1 cellular context compared by ENCODE assay signal in the genomic region with DNA sequence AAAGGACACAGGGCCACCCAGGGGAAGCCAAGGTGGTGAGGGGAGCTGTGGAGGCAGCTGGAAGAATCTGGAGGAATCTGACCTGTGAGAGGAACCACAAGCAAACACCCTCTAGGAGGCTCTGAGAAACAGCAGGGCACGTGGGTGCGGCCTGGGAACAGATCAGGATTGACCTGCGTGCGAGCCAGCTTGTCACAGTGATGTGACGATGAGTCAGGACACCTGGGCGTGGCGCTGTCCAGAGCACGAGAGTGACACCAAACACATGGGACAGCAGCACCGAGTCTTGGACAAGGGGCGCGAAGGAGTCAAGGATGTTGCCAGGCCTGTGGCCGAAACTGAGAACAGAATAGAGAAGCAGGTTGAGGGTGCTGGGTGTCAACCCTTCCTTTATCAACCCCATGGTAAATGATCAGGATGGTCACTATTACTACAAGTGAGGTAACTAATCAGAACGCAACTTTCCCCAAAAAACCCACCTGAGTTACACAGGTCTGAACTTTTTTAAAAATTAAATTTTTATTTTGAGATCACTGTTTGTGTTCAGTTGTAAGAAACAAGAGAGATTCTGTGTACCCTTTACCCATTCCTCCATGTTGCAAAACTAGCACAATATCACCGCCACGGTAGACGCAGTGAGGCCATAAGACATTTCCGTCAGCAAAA.
TF ChIP-seq lines count a peak whose summit lies in the region.

No MANE protein-coding gene starts in this region.

TF ChIP-seq in HepG2, 621 proteins besides CTCF, POLR2A, EP300 and RAD21 (continued from another document and continues in another):
- TF ChIP-seq, protein P1, sequence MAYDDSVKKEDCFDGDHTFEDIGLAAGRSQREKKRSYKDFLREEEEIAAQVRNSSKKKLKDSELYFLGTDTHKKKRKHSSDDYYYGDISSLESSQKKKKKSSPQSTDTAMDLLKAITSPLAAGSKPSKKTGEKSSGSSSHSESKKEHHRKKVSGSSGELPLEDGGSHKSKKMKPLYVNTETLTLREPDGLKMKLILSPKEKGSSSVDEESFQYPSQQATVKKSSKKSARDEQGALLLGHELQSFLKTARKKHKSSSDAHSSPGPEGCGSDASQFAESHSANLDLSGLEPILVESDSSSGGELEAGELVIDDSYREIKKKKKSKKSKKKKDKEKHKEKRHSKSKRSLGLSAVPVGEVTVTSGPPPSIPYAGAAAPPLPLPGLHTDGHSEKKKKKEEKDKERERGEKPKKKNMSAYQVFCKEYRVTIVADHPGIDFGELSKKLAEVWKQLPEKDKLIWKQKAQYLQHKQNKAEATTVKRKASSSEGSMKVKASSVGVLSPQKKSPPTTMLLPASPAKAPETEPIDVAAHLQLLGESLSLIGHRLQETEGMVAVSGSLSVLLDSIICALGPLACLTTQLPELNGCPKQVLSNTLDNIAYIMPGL (CRISPR knock-in tag; IDR thresholded peaks at IDR 0.05; ENCODE audit: borderline replicate concordance in 1 of 2, low read depth in 1 of 2), result no peak; a peak in 1 of 4 replicates
- TF ChIP-seq GLI4 (CRISPR knock-in tag; IDR thresholded peaks at IDR 0.05; ENCODE audit: borderline replicate concordance) (no peak), ZNF33B (CRISPR knock-in tag; IDR thresholded peaks at IDR 0.05) (0 out of 2 replicates have a peak, but pooled peaks have one; percentile 70), ZFP36 (IDR thresholded peaks at IDR 0.05; ENCODE audit: borderline replicate concordance, low read depth, low read length, partially characterized antibody) (no peak), CHCHD3 (CRISPR knock-in tag; IDR thresholded peaks at IDR 0.05) (no peak), ZNF572 (CRISPR knock-in tag; IDR thresholded peaks at IDR 0.05) (no peak), ZSCAN30 (CRISPR knock-in tag; IDR thresholded peaks at IDR 0.05) (no peak), CC2D1A (CRISPR knock-in tag; IDR thresholded peaks at IDR 0.05) (no peak), MIER3 (CRISPR knock-in tag; IDR thresholded peaks at IDR 0.05; ENCODE audit: borderline replicate concordance) (0 out of 2 replicates have a peak, but pooled peaks have one; percentile 43), ZNF292 (CRISPR knock-in tag; IDR thresholded peaks at IDR 0.05; ENCODE audit: borderline replicate concordance, low read depth) (0 out of 2 replicates have a peak, but pooled peaks have one; percentile 49), ZNF75D (CRISPR knock-in tag; IDR thresholded peaks at IDR 0.05; ENCODE audit: borderline replicate concordance) (no peak), ZNF788 (CRISPR knock-in tag; IDR thresholded peaks at IDR 0.05; ENCODE audit: borderline replicate concordance) (no peak), CBFB (CRISPR knock-in tag; IDR thresholded peaks at IDR 0.05) (no peak), ZNF570 (CRISPR knock-in tag; IDR thresholded peaks at IDR 0.05; ENCODE audit: borderline replicate concordance) (no peak), SP2 (CRISPR knock-in tag; IDR thresholded peaks at IDR 0.05) (no peak), ZNF563 (CRISPR knock-in tag; IDR thresholded peaks at IDR 0.05) (no peak), ZNF382 (CRISPR knock-in tag; IDR thresholded peaks at IDR 0.05; ENCODE audit: borderline replicate concordance) (no peak), CBX5 (CRISPR knock-in tag; IDR thresholded peaks at IDR 0.05; ENCODE audit: borderline replicate concordance) (peak; percentile 79; the same call in 1 of the 2 replicates), MZF1 (CRISPR knock-in tag; IDR thresholded peaks at IDR 0.05; ENCODE audit: borderline replicate concordance) (no peak), ARHGAP35 (CRISPR knock-in tag; IDR thresholded peaks at IDR 0.05; ENCODE audit: borderline replicate concordance) (no peak), ATF1 (CRISPR knock-in tag; IDR thresholded peaks at IDR 0.05) (no peak), KLF16 (CRISPR knock-in tag; IDR thresholded peaks at IDR 0.05) (no peak), GATAD1 (CRISPR knock-in tag; IDR thresholded peaks at IDR 0.05) (no peak)
- TF ChIP-seq, protein P2, sequence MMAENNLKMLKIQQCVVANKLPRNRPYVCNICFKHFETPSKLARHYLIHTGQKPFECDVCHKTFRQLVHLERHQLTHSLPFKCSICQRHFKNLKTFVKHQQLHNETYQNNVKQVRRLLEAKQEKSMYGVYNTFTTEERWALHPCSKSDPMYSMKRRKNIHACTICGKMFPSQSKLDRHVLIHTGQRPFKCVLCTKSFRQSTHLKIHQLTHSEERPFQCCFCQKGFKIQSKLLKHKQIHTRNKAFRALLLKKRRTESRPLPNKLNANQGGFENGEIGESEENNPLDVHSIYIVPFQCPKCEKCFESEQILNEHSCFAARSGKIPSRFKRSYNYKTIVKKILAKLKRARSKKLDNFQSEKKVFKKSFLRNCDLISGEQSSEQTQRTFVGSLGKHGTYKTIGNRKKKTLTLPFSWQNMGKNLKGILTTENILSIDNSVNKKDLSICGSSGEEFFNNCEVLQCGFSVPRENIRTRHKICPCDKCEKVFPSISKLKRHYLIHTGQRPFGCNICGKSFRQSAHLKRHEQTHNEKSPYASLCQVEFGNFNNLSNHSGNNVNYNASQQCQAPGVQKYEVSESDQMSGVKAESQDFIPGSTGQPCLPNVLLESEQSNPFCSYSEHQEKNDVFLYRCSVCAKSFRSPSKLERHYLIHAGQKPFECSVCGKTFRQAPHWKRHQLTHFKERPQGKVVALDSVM (CRISPR knock-in tag; IDR thresholded peaks at IDR 0.05), result no peak
- TF ChIP-seq, protein P3, sequence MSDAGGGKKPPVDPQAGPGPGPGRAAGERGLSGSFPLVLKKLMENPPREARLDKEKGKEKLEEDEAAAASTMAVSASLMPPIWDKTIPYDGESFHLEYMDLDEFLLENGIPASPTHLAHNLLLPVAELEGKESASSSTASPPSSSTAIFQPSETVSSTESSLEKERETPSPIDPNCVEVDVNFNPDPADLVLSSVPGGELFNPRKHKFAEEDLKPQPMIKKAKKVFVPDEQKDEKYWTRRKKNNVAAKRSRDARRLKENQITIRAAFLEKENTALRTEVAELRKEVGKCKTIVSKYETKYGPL (CRISPR knock-in tag; IDR thresholded peaks at IDR 0.05), result no peak
- TF ChIP-seq, protein P4, sequence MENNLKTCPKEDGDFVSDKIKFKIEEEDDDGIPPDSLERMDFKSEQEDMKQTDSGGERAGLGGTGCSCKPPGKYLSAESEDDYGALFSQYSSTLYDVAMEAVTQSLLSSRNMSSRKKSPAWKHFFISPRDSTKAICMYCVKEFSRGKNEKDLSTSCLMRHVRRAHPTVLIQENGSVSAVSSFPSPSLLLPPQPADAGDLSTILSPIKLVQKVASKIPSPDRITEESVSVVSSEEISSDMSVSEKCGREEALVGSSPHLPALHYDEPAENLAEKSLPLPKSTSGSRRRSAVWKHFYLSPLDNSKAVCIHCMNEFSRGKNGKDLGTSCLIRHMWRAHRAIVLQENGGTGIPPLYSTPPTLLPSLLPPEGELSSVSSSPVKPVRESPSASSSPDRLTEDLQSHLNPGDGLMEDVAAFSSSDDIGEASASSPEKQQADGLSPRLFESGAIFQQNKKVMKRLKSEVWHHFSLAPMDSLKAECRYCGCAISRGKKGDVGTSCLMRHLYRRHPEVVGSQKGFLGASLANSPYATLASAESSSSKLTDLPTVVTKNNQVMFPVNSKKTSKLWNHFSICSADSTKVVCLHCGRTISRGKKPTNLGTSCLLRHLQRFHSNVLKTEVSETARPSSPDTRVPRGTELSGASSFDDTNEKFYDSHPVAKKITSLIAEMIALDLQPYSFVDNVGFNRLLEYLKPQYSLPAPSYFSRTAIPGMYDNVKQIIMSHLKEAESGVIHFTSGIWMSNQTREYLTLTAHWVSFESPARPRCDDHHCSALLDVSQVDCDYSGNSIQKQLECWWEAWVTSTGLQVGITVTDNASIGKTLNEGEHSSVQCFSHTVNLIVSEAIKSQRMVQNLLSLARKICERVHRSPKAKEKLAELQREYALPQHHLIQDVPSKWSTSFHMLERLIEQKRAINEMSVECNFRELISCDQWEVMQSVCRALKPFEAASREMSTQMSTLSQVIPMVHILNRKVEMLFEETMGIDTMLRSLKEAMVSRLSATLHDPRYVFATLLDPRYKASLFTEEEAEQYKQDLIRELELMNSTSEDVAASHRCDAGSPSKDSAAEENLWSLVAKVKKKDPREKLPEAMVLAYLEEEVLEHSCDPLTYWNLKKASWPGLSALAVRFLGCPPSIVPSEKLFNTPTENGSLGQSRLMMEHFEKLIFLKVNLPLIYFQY (CRISPR knock-in tag; IDR thresholded peaks at IDR 0.05; ENCODE audit: borderline replicate concordance), result no peak
- TF ChIP-seq, protein P5, sequence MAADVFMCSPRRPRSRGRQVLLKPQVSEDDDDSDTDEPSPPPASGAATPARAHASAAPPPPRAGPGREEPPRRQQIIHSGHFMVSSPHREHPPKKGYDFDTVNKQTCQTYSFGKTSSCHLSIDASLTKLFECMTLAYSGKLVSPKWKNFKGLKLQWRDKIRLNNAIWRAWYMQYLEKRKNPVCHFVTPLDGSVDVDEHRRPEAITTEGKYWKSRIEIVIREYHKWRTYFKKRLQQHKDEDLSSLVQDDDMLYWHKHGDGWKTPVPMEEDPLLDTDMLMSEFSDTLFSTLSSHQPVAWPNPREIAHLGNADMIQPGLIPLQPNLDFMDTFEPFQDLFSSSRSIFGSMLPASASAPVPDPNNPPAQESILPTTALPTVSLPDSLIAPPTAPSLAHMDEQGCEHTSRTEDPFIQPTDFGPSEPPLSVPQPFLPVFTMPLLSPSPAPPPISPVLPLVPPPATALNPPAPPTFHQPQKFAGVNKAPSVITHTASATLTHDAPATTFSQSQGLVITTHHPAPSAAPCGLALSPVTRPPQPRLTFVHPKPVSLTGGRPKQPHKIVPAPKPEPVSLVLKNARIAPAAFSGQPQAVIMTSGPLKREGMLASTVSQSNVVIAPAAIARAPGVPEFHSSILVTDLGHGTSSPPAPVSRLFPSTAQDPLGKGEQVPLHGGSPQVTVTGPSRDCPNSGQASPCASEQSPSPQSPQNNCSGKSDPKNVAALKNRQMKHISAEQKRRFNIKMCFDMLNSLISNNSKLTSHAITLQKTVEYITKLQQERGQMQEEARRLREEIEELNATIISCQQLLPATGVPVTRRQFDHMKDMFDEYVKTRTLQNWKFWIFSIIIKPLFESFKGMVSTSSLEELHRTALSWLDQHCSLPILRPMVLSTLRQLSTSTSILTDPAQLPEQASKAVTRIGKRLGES (CRISPR knock-in tag; IDR thresholded peaks at IDR 0.05; ENCODE audit: borderline replicate concordance), result no peak
- TF ChIP-seq, protein P6, sequence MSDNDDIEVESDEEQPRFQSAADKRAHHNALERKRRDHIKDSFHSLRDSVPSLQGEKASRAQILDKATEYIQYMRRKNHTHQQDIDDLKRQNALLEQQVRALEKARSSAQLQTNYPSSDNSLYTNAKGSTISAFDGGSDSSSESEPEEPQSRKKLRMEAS (IDR thresholded peaks at IDR 0.05), result peak; percentile 94
- TF ChIP-seq, protein P7, sequence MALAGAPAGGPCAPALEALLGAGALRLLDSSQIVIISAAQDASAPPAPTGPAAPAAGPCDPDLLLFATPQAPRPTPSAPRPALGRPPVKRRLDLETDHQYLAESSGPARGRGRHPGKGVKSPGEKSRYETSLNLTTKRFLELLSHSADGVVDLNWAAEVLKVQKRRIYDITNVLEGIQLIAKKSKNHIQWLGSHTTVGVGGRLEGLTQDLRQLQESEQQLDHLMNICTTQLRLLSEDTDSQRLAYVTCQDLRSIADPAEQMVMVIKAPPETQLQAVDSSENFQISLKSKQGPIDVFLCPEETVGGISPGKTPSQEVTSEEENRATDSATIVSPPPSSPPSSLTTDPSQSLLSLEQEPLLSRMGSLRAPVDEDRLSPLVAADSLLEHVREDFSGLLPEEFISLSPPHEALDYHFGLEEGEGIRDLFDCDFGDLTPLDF (CRISPR knock-in tag; IDR thresholded peaks at IDR 0.05), result no peak
- TF ChIP-seq, protein P8, sequence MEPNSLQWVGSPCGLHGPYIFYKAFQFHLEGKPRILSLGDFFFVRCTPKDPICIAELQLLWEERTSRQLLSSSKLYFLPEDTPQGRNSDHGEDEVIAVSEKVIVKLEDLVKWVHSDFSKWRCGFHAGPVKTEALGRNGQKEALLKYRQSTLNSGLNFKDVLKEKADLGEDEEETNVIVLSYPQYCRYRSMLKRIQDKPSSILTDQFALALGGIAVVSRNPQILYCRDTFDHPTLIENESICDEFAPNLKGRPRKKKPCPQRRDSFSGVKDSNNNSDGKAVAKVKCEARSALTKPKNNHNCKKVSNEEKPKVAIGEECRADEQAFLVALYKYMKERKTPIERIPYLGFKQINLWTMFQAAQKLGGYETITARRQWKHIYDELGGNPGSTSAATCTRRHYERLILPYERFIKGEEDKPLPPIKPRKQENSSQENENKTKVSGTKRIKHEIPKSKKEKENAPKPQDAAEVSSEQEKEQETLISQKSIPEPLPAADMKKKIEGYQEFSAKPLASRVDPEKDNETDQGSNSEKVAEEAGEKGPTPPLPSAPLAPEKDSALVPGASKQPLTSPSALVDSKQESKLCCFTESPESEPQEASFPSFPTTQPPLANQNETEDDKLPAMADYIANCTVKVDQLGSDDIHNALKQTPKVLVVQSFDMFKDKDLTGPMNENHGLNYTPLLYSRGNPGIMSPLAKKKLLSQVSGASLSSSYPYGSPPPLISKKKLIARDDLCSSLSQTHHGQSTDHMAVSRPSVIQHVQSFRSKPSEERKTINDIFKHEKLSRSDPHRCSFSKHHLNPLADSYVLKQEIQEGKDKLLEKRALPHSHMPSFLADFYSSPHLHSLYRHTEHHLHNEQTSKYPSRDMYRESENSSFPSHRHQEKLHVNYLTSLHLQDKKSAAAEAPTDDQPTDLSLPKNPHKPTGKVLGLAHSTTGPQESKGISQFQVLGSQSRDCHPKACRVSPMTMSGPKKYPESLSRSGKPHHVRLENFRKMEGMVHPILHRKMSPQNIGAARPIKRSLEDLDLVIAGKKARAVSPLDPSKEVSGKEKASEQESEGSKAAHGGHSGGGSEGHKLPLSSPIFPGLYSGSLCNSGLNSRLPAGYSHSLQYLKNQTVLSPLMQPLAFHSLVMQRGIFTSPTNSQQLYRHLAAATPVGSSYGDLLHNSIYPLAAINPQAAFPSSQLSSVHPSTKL (CRISPR knock-in tag; IDR thresholded peaks at IDR 0.05), result peak; percentile 43; the same call in 1 of the 2 replicates
- TF ChIP-seq, protein P9, sequence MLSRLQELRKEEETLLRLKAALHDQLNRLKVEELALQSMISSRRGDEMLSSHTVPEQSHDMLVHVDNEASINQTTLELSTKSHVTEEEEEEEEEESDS (CRISPR knock-in tag; IDR thresholded peaks at IDR 0.05; ENCODE audit: borderline replicate concordance), result 0 out of 2 replicates have a peak, but pooled peaks have one; percentile 15
- TF ChIP-seq, protein P10, sequence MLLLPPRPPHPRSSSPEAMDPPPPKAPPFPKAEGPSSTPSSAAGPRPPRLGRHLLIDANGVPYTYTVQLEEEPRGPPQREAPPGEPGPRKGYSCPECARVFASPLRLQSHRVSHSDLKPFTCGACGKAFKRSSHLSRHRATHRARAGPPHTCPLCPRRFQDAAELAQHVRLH (CRISPR knock-in tag; IDR thresholded peaks at IDR 0.05; ENCODE audit: borderline replicate concordance, low read depth), result no peak
- TF ChIP-seq, protein P11, sequence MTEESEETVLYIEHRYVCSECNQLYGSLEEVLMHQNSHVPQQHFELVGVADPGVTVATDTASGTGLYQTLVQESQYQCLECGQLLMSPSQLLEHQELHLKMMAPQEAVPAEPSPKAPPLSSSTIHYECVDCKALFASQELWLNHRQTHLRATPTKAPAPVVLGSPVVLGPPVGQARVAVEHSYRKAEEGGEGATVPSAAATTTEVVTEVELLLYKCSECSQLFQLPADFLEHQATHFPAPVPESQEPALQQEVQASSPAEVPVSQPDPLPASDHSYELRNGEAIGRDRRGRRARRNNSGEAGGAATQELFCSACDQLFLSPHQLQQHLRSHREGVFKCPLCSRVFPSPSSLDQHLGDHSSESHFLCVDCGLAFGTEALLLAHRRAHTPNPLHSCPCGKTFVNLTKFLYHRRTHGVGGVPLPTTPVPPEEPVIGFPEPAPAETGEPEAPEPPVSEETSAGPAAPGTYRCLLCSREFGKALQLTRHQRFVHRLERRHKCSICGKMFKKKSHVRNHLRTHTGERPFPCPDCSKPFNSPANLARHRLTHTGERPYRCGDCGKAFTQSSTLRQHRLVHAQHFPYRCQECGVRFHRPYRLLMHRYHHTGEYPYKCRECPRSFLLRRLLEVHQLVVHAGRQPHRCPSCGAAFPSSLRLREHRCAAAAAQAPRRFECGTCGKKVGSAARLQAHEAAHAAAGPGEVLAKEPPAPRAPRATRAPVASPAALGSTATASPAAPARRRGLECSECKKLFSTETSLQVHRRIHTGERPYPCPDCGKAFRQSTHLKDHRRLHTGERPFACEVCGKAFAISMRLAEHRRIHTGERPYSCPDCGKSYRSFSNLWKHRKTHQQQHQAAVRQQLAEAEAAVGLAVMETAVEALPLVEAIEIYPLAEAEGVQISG (CRISPR knock-in tag; IDR thresholded peaks at IDR 0.05), result no peak
